Comparison of ENCODE assay signal across 10 cellular contexts in genomic region chr3:48555231-48555948, GRCh38. TPM values are rescaled to one million over a fixed set of nuclear protein-coding genes. Genes with fewer than 3 reads are reported as not detected.
DNase-seq lines count a peak whose midpoint lies in the region; ATAC-seq and TF ChIP-seq lines count a peak whose summit lies in the region.
"Had no signal": no experiment of that assay in that cellular context is flagged by ENCODE, and none has a peak within 500 bp of the region (broad histone marks: within the 10 kb centered on the region; RNA-seq: fewer than 3 reads in every experiment).

No MANE protein-coding gene starts in this region.

- peaks cover 27 to 40% of the 10 kb centered on the region in 2 donors for H3K36me3 Mint-ChIP-seq in CD14-positive monocyte
- H3K36me3 Mint-ChIP-seq in activated CD8-positive, alpha-beta T cell treated with anti-CD3 and anti-CD28 coated beads, Interleukin-2, amount 10 ng/mL, durations not matched to agents 7 days and 5 days (ENCODE audit: low read depth): peaks cover 25% of the 10 kb centered on the region

- no peak overlapping the region for H3K27ac ChIP-seq in HEK293 (ENCODE audit: extremely low read depth, low read depth, low read length)
- H3K27ac ChIP-seq in mucosa of rectum (ENCODE audit: low read depth in 2 of 2, low read length in 2 of 2): peak overlapping the region; percentile 34 to 58
- no peak overlapping the region for H3K27ac ChIP-seq in sigmoid colon

- CTCF ChIA-PET in HEK293 (lab: Yijun Ruan, JAX): interaction anchor here (0.5 to 3.0 kb wide), 4 partner anchors 8 to 120 kb away, joined by 3 to 15 read pairs (median 6); no protein-coding TSS in a partner anchor
- CTCF ChIA-PET in activated CD8-positive, alpha-beta T cell treated with anti-CD3 and anti-CD28 coated beads, Interleukin-2, amount 10 ng/mL, durations not matched to agents 7 days and 5 days (lab: Charles Lee): interaction anchor here (0.6 to 15.5 kb wide), 3 partner anchors 27 to 154 kb away, joined by 4 to 179 read pairs (median 46); no protein-coding TSS in a partner anchor

- intact Hi-C loops in CD14-positive monocyte (cut with micrococcal nuclease): loop anchor here in 1 of 2 donors (10.0 kb wide), 1 partner anchor 129 kb away; the partner anchor contains the start of gene NCKIPSD
- intact Hi-C loops in sigmoid colon (cut with DNase I): loop anchor here (5.0 kb wide), 2 partner anchors 108 to 153 kb away; partner anchors contain the start of gene ATRIP

- DNase-seq in CD14-positive monocyte (ENCODE audit: low spot score): no peak
- no peak for DNase-seq in activated CD8-positive, alpha-beta T cell treated with anti-CD3 and anti-CD28 coated beads, Interleukin-2, amount 10 ng/mL, durations not matched to agents 7 days and 5 days
- no peak for DNase-seq in activated CD4-positive, CD25-positive, alpha-beta regulatory T cell treated with anti-CD3 and anti-CD28 coated beads, Interleukin-2, amount 50 U/mL, for 72 hours
- no peak for DNase-seq in NCI-H524 (lab: John Stamatoyannopoulos, UW)
- no peak for DNase-seq in sigmoid colon
- DNase-seq in NCI-H1694 treated with DMSO at 0.1 percent for 48 hours (lab: John Stamatoyannopoulos, UW): no peak
- DNase-seq: caudate nucleus, MG63 had no signal

- no peak for TF ChIP-seq EP300 in sigmoid colon (IDR thresholded peaks at IDR 0.05)

- H3K4me1 Mint-ChIP-seq in CD14-positive monocyte: peaks cover 78% of the 10 kb centered on the region
- peaks cover 60% of the 10 kb centered on the region for H3K4me1 Mint-ChIP-seq in activated CD8-positive, alpha-beta T cell treated with anti-CD3 and anti-CD28 coated beads, Interleukin-2, amount 10 ng/mL, durations not matched to agents 7 days and 5 days (ENCODE audit: low read depth)

- H3K27ac Mint-ChIP-seq in CD14-positive monocyte: peak overlapping the region in 6 of 7 donors; percentile 9 to 99 (median 88)
- peak overlapping the region; percentile 16 for H3K27ac Mint-ChIP-seq in activated CD8-positive, alpha-beta T cell treated with anti-CD3 and anti-CD28 coated beads, Interleukin-2, amount 10 ng/mL, durations not matched to agents 7 days and 5 days

- peaks cover 0 to 5% (median 2%) of the 10 kb centered on the region in 3 donors for H3K27me3 Mint-ChIP-seq in CD14-positive monocyte (ENCODE audit: low read depth in 3 of 3)
- peaks cover 3% of the 10 kb centered on the region for H3K27me3 Mint-ChIP-seq in activated CD8-positive, alpha-beta T cell treated with anti-CD3 and anti-CD28 coated beads, Interleukin-2, amount 10 ng/mL, durations not matched to agents 7 days and 5 days (ENCODE audit: low read depth)

- no peak for ATAC-seq in activated CD8-positive, alpha-beta T cell treated with anti-CD3 and anti-CD28 coated beads, Interleukin-2, amount 10 ng/mL, durations not matched to agents 7 days and 5 days

- no peak for TF ChIP-seq CTCF in CD14-positive monocyte (IDR thresholded peaks at IDR 0.05)
- no peak for TF ChIP-seq CTCF in HEK293 (tag by site-specific recombination; IDR thresholded peaks at IDR 0.05)
- TF ChIP-seq CTCF in sigmoid colon (IDR thresholded peaks at IDR 0.05): no peak

- H3K4me1 ChIP-seq in HEK293 (ENCODE audit: control insufficient read depth, insufficient read depth, low read length): no peaks in the 10 kb centered on the region
- H3K4me1 ChIP-seq in mucosa of rectum (ENCODE audit: control insufficient read depth in 2 of 2, insufficient read depth in 2 of 2, low read length in 2 of 2): peaks cover 27 to 43% of the 10 kb centered on the region in 2 donors
- peaks cover 0 to 39% (median 30%) of the 10 kb centered on the region in 4 donors for H3K4me1 ChIP-seq in sigmoid colon

- POLR2A ChIA-PET in HEK293 (lab: Yijun Ruan, JAX): interaction anchor here (0.5 to 1.0 kb wide), 2 partner anchors 47 to 116 kb away, joined by 3 to 4 read pairs; partner anchors contain the start of gene CCDC51
- POLR2A ChIA-PET in activated CD8-positive, alpha-beta T cell treated with anti-CD3 and anti-CD28 coated beads, Interleukin-2, amount 10 ng/mL, durations not matched to agents 7 days and 5 days (lab: Charles Lee): interaction anchor here (1.1 kb wide), 1 partner anchor 120 kb away, joined by 3 read pairs; no protein-coding TSS in a partner anchor

- H3K27me3 ChIP-seq in mucosa of rectum (ENCODE audit: control insufficient read depth in 2 of 2, insufficient read depth in 2 of 2, low read length in 2 of 2): no peaks in the 10 kb centered on the region
- H3K27me3 ChIP-seq in sigmoid colon: no peaks in the 10 kb centered on the region
- H3K27me3 ChIP-seq: MG63 had no signal

- H3K4me3 Mint-ChIP-seq in CD14-positive monocyte: peak overlapping the region; percentile 82 to 93
- peak overlapping the region; percentile 85 for H3K4me3 Mint-ChIP-seq in activated CD8-positive, alpha-beta T cell treated with anti-CD3 and anti-CD28 coated beads, Interleukin-2, amount 10 ng/mL, durations not matched to agents 7 days and 5 days

- no peaks in the 10 kb centered on the region for H3K9me3 ChIP-seq in HEK293 (ENCODE audit: control insufficient read depth, insufficient read depth, low read depth, low read length)
- no peaks in the 10 kb centered on the region for H3K9me3 ChIP-seq in mucosa of rectum (ENCODE audit: control insufficient read depth in 2 of 2, low read length in 2 of 2)
- no peaks in the 10 kb centered on the region for H3K9me3 ChIP-seq in sigmoid colon
- H3K9me3 ChIP-seq: MG63 had no signal

- 62 to 77% methylated on average over 10 of the region's 10 CpGs for WGBS in sigmoid colon, 2 donors

- H3K36me3 ChIP-seq in HEK293 (ENCODE audit: control insufficient read depth in 2 of 2, insufficient read depth in 1 of 2, low read length in 2 of 2) (no peaks in the 10 kb centered on the region), mucosa of rectum (ENCODE audit: control insufficient read depth in 2 of 2, insufficient read depth in 2 of 2, low read length in 2 of 2) (no peaks in the 10 kb centered on the region), sigmoid colon (no peaks in the 10 kb centered on the region)
- H3K36me3 ChIP-seq: MG63 had no signal

- TF ChIP-seq POLR2A in sigmoid colon (IDR thresholded peaks at IDR 0.05): no peak

- peak overlapping the region; percentile 17 to 34 for H3K9ac ChIP-seq in mucosa of rectum (ENCODE audit: low read depth in 1 of 2, low read length in 2 of 2)

- peaks cover 0 to 2% (median 0%) of the 10 kb centered on the region in 7 donors for H3K9me3 Mint-ChIP-seq in CD14-positive monocyte
- H3K9me3 Mint-ChIP-seq in activated CD8-positive, alpha-beta T cell treated with anti-CD3 and anti-CD28 coated beads, Interleukin-2, amount 10 ng/mL, durations not matched to agents 7 days and 5 days (ENCODE audit: insufficient read depth): no peaks in the 10 kb centered on the region

- H3K4me3 ChIP-seq in HEK293 (ENCODE audit: low read depth, low read length): no peak overlapping the region
- peak overlapping the region in 1 of 2 donors; percentile 69 for H3K4me3 ChIP-seq in mucosa of rectum (ENCODE audit: low read length in 2 of 2)
- no peak overlapping the region for H3K4me3 ChIP-seq in sigmoid colon

TF ChIP-seq in HEK293, 187 proteins besides CTCF, POLR2A, EP300 and RAD21:
- TF ChIP-seq ZNF311 (tag by site-specific recombination; IDR thresholded peaks at IDR 0.05; ENCODE audit: borderline replicate concordance) (no peak), ZNF621 (tag by site-specific recombination; IDR thresholded peaks at IDR 0.05) (no peak), ZNF362 (tag by site-specific recombination; IDR thresholded peaks at IDR 0.05) (0 out of 2 replicates have a peak, but pooled peaks have one; percentile 55), ZNF239 (tag by site-specific recombination; IDR thresholded peaks at IDR 0.05) (no peak)

RNA-seq across cellular contexts. Expression of gene PFKFB4, which starts 1.2 kb away (rescaled TPM):
- polyA plus RNA-seq in CD14-positive monocyte (10 to 100 TPM; 32.2 to 34.9 TPM), sigmoid colon (1 to 10 TPM; 4.2 to 8.0 (median 4.8) TPM)
- total RNA-seq in activated CD8-positive, alpha-beta T cell treated with anti-CD3 and anti-CD28 coated beads, Interleukin-2, amount 10 ng/mL, durations not matched to agents 7 days and 5 days: 10 to 100 TPM; 42.8 to 49.1 TPM
- total RNA-seq in sigmoid colon: 1 to 10 TPM; 1.5 to 6.7 (median 2.7) TPM

RNA-seq across cellular contexts. Expression of gene UCN2, which starts 8.2 kb away (rescaled TPM):
- polyA plus RNA-seq in CD14-positive monocyte: not detected
- not detected for total RNA-seq in activated CD8-positive, alpha-beta T cell treated with anti-CD3 and anti-CD28 coated beads, Interleukin-2, amount 10 ng/mL, durations not matched to agents 7 days and 5 days
- total RNA-seq in sigmoid colon: not detected
- under 1 TPM in 1 of 3 donors, not detected in 2; 0.10 TPM for polyA plus RNA-seq in sigmoid colon

RNA-seq across cellular contexts. Expression of gene COL7A1, which starts 39.7 kb away (rescaled TPM):
- under 1 TPM in 1 of 2 donors, not detected in 1; 0.37 TPM for polyA plus RNA-seq in CD14-positive monocyte
- total RNA-seq in activated CD8-positive, alpha-beta T cell treated with anti-CD3 and anti-CD28 coated beads, Interleukin-2, amount 10 ng/mL, durations not matched to agents 7 days and 5 days: 1 to 10 TPM; 1.2 to 1.6 TPM
- 1 to 10 TPM; 1.5 to 9.4 (median 2.6) TPM for total RNA-seq in sigmoid colon
- 10 to 100 TPM in 1 of 3 donors, 1 to 10 TPM in 2; 1.4 to 15.4 (median 3.0) TPM for polyA plus RNA-seq in sigmoid colon

RNA-seq across cellular contexts. Expression of gene SHISA5, which starts 51.4 kb away (rescaled TPM):
- polyA plus RNA-seq in CD14-positive monocyte (100 to 1,000 TPM; 242 to 266 TPM), sigmoid colon (100 to 1,000 TPM in 1 of 3 donors, 10 to 100 TPM in 2; 57.7 to 142 (median 60.1) TPM)
- 100 to 1,000 TPM; 195 to 201 TPM for total RNA-seq in activated CD8-positive, alpha-beta T cell treated with anti-CD3 and anti-CD28 coated beads, Interleukin-2, amount 10 ng/mL, durations not matched to agents 7 days and 5 days
- total RNA-seq in sigmoid colon: 10 to 100 TPM; 62.0 to 88.9 (median 74.7) TPM

RNA-seq across cellular contexts. Expression of gene UQCRC1, which starts 54.1 kb away (rescaled TPM):
- 100 to 1,000 TPM; 350 to 409 TPM for polyA plus RNA-seq in CD14-positive monocyte
- total RNA-seq in activated CD8-positive, alpha-beta T cell treated with anti-CD3 and anti-CD28 coated beads, Interleukin-2, amount 10 ng/mL, durations not matched to agents 7 days and 5 days: 100 to 1,000 TPM; 196 to 202 TPM
- total RNA-seq in sigmoid colon: 100 to 1,000 TPM; 199 to 241 (median 223) TPM
- 100 to 1,000 TPM; 451 to 828 (median 586) TPM for polyA plus RNA-seq in sigmoid colon

Comparison
In these comparisons a context has a peak if more than half of its experiments do, and no peak if none do; other contexts are left out.
1. H3K27ac ChIP-seq: peak in mucosa of rectum (2 of 2); none in HEK293 (single experiment) and sigmoid colon (0 of 4).
2. RNA of gene PFKFB4, which starts 1.2 kb away (total RNA-seq): 42.8 to 49.1 TPM in activated CD8-positive, alpha-beta T cell treated with anti-CD3 and anti-CD28 coated beads, Interleukin-2, amount 10 ng/mL, durations not matched to agents 7 days and 5 days; 1.5 to 6.7 TPM in sigmoid colon; every median in the first group is over 4 times any median in the second.